Comparison of ENCODE assay signal across 26 cellular contexts in genomic region chr12:122934722-122935121, GRCh38. TPM values are rescaled to one million over a fixed set of nuclear protein-coding genes. Genes with fewer than 3 reads are reported as not detected.
A peak's percentile ranks its signal among the peaks of the same experiment; 100 is the strongest.
DNase-seq lines count a peak whose midpoint lies in the region; ATAC-seq, FAIRE-seq and TF ChIP-seq lines count a peak whose summit lies in the region.
"Had no signal": no experiment of that assay in that cellular context is flagged by ENCODE, and none has a peak within 500 bp of the region (broad histone marks: within the 10 kb centered on the region; RNA-seq: fewer than 3 reads in every experiment).

No MANE protein-coding gene starts in this region.

- H3K36me3 ChIP-seq in DOHH2 (ENCODE audit: control insufficient read depth, low read length) (no peaks in the 10 kb centered on the region), SJCRH30 (no peaks in the 10 kb centered on the region)
- H3K36me3 ChIP-seq: colonic mucosa, upper lobe of left lung had no signal

- H3K4me2 ChIP-seq in DOHH2 (ENCODE audit: low read length) = peak overlapping the region; percentile 68
- H3K4me2 ChIP-seq: BLaER1, hepatocyte had no signal

- H3K27me3 ChIP-seq in DOHH2 (ENCODE audit: control insufficient read depth, low read length) (no peaks in the 10 kb centered on the region), SJCRH30 (no peaks in the 10 kb centered on the region)
- H3K27me3 ChIP-seq: BLaER1, colonic mucosa, esophagus muscularis mucosa, hepatocyte, upper lobe of left lung had no signal

- peak overlapping the region; percentile 94 for H3K27ac ChIP-seq in DOHH2 (ENCODE audit: low read depth, low read length)
- H3K27ac ChIP-seq in SJCRH30 = peak overlapping the region; percentile 44
- H3K27ac ChIP-seq: BLaER1, colonic mucosa, esophagus muscularis mucosa, hepatocyte, upper lobe of left lung had no signal

- 0 out of 2 replicates have a peak, but pooled peaks cover 3% of the 10 kb centered on the region for H3K9me3 ChIP-seq in DOHH2 (ENCODE audit: control insufficient read depth, insufficient read depth, low read length)
- H3K9me3 ChIP-seq in SJCRH30 (replicated peaks) = no peaks in the 10 kb centered on the region
- H3K9me3 ChIP-seq: BLaER1, Caco-2, colonic mucosa, esophagus muscularis mucosa, upper lobe of left lung had no signal

- peak overlapping the region; percentile 59; the same call in 1 of the 2 replicates for H3K4me3 ChIP-seq in DOHH2 (ENCODE audit: low read length)
- no peak overlapping the region for H3K4me3 ChIP-seq in SJCRH30
- H3K4me3 ChIP-seq: BLaER1, colonic mucosa, esophagus muscularis mucosa, hepatocyte, upper lobe of left lung had no signal

- TF ChIP-seq CTCF in DOHH2 (IDR thresholded peaks at IDR 0.05; ENCODE audit: low read depth, low read length, poor library complexity, severe bottlenecking) = no peak

- H3K9me2 ChIP-seq in DOHH2 (replicated peaks; ENCODE audit: control insufficient read depth, low read length) = no peaks in the 10 kb centered on the region

- peak; percentile 58 for ATAC-seq in HG02798 (IDR thresholded peaks at IDR 0.05; ENCODE audit: poor library complexity, unreplicated experiment)
- no peak for ATAC-seq in GM18907 (IDR thresholded peaks at IDR 0.05; ENCODE audit: unreplicated experiment)
- ATAC-seq: effector memory CD8-positive, alpha-beta T cell; naive thymus-derived CD4-positive, alpha-beta T cell had no signal

- H3K4me1 ChIP-seq in DOHH2 (ENCODE audit: control insufficient read depth, low read length) (peaks cover 71% of the 10 kb centered on the region), SJCRH30 (peaks cover 12% of the 10 kb centered on the region; the same call in 1 of the 2 replicates)
- H3K4me1 ChIP-seq: Caco-2, colonic mucosa, esophagus muscularis mucosa, upper lobe of left lung had no signal

- FAIRE-seq in GM18507 (lab: Jason Lieb, UNC) = peak; percentile 60
- FAIRE-seq: frontal cortex, small intestine had no signal

- no peaks in the 10 kb centered on the region for H4K20me1 ChIP-seq in DOHH2 (ENCODE audit: control insufficient read depth, insufficient read depth, low read depth, low read length)
- H4K20me1 ChIP-seq: BLaER1 had no signal

- DNase-seq in GM18507 (ENCODE audit: extremely low spot score, insufficient read length, low read depth) = no peak
- DNase-seq in SJCRH30 = no peak
- no peak for DNase-seq in activated naive CD4-positive, alpha-beta T cell treated with Interleukin-2 at 50 U/mL for 16 hours
- DNase-seq in GOT3 (lab: John Stamatoyannopoulos, UW) = no peak
- no peak for DNase-seq in 8988T
- DNase-seq: anterior cingulate cortex; Caco-2; colonic mucosa; DMS79; effector memory CD8-positive, alpha-beta T cell; HFFc6; Karpas-422; MV-4-11; naive thymus-derived CD4-positive, alpha-beta T cell; NCI-H187; small intestine; stimulated activated CD4-positive, alpha-beta T cell treated with anti-CD3 and anti-CD28 coated beads, Interleukin-1b, Interleukin-23, amount 100 ng/mL, for 48 hours; T1000; upper lobe of left lung had no signal

- peaks cover 22% of the 10 kb centered on the region for H3F3A ChIP-seq in DOHH2 (ENCODE audit: control insufficient read depth, insufficient read depth)

- H3K79me2 ChIP-seq in DOHH2 (ENCODE audit: control insufficient read depth, low read length) = no peaks in the 10 kb centered on the region
- H3K79me2 ChIP-seq: hepatocyte had no signal

RNA-seq across cellular contexts. Expression of gene ABCB9, which starts 31.5 kb away (rescaled TPM):
- total RNA-seq in SJCRH30 (2014; rRNA removed; shearing (Covaris generic)) = 5.9 and 7.1 TPM in 2 replicates

RNA-seq across cellular contexts. Expression of gene VPS37B, which starts 38.8 kb away (rescaled TPM):
- total RNA-seq in SJCRH30 (2014; rRNA removed; shearing (Covaris generic)) = 33.2 and 34.2 TPM in 2 replicates

RNA-seq across cellular contexts. Expression of gene OGFOD2, which starts 40.3 kb away (rescaled TPM):
- total RNA-seq in SJCRH30 (2014; rRNA removed; shearing (Covaris generic)) = 5.9 and 6.7 TPM in 2 replicates

RNA-seq across cellular contexts. Expression of gene ARL6IP4, which starts 45.8 kb away (rescaled TPM):
- 135 and 144 TPM in 2 replicates for total RNA-seq in SJCRH30 (2014; rRNA removed; shearing (Covaris generic))
